8 cellular contexts compared by ENCODE assay signal in the genomic region with DNA sequence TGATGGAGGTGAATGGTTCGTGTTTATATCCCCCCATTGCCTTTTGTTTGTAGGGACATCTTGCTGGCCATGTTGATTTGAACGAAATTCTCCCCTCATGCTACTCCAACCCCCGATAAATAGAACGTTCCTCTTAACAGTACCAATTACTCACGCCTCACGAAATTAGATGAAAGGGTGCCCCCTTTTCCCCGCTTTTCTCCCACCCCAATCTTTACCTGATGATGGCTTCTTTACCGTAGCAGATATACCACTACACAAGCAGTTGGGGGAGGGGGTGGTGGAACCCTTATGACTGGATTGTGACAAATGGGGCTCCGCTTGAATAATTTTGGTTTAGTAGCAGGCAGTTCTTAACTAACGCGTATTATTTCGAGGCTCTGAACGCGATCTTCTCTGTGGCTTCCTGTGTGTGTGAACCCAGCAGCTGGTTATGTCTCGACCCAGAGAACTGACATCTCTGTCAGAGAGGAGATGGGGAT. TPM values are rescaled to one million over a fixed set of nuclear protein-coding genes. Genes with fewer than 3 reads are reported as not detected.
DNase-seq lines count a peak whose midpoint lies in the region; ATAC-seq, FAIRE-seq and TF ChIP-seq lines count a peak whose summit lies in the region.

No MANE protein-coding gene starts in this region.

- WGBS in esophagus, 2 donors, result 0 to 1% methylated on average over 15 of the region's 15 CpGs

- no peaks in the 10 kb centered on the region for H3K9me3 Mint-ChIP-seq in naive thymus-derived CD8-positive, alpha-beta T cell

- ATAC-seq in HG02763 (IDR thresholded peaks at IDR 0.05; ENCODE audit: unreplicated experiment) (peak; percentile 27), GM18511 (IDR thresholded peaks at IDR 0.05; ENCODE audit: unreplicated experiment) (no peak)
- peak; percentile 49 to 61 for ATAC-seq in naive thymus-derived CD8-positive, alpha-beta T cell

- H3K4me3 Mint-ChIP-seq in naive thymus-derived CD8-positive, alpha-beta T cell, result peak overlapping the region; percentile 87 to 99 (median 94)

- POLR2A ChIA-PET in naive thymus-derived CD8-positive, alpha-beta T cell (lab: Charles Lee), result interaction anchor here (0.6 to 2.9 kb wide), 14 partner anchors 10 to 1105 kb away, joined by 3 to 22 read pairs (median 4); partner anchors contain the start of genes CLN6, FEM1B and GLCE

- H3K36me3 Mint-ChIP-seq in naive thymus-derived CD8-positive, alpha-beta T cell, result peaks cover 0 to 9% (median 0%) of the 10 kb centered on the region in 3 donors

- H3K4me3 ChIP-seq in esophagus (ENCODE audit: low read depth in 1 of 2, low read length in 2 of 2), result peak overlapping the region; percentile 79 to 91

- FAIRE-seq in GM12891 (lab: Jason Lieb, UNC), result peak; percentile 85

- no peaks in the 10 kb centered on the region for H3K36me3 ChIP-seq in esophagus (ENCODE audit: control insufficient read depth in 2 of 2, insufficient read depth in 2 of 2, low read length in 1 of 2)

- peaks cover 0 to 9% (median 2%) of the 10 kb centered on the region in 5 donors for H3K27me3 Mint-ChIP-seq in naive thymus-derived CD8-positive, alpha-beta T cell

- no peaks in the 10 kb centered on the region for H3K27me3 ChIP-seq in esophagus (ENCODE audit: control insufficient read depth in 1 of 2, insufficient read depth in 2 of 2, low read length in 2 of 2)

- peak overlapping the region; percentile 66 to 92 for H3K27ac ChIP-seq in esophagus (ENCODE audit: low read depth in 2 of 2, low read length in 1 of 2)

- H3K4me1 Mint-ChIP-seq in naive thymus-derived CD8-positive, alpha-beta T cell, result peaks cover 14 to 54% (median 45%) of the 10 kb centered on the region in 4 donors

- no peaks in the 10 kb centered on the region for H3K4me1 ChIP-seq in esophagus (ENCODE audit: control insufficient read depth in 2 of 2, insufficient read depth in 2 of 2, low read length in 1 of 2)

- TF ChIP-seq POLR2A in GM12891 (IDR thresholded peaks at IDR 0.05; ENCODE audit: low read depth, low read length), result peak; percentile 72

- no peaks in the 10 kb centered on the region for H3K9me3 ChIP-seq in esophagus (ENCODE audit: control insufficient read depth in 2 of 2, insufficient read depth in 1 of 2, low read depth in 1 of 2, low read length in 1 of 2)

- DNase-seq in GM12891 (ENCODE audit: insufficient read length, low spot score) (peak; percentile 34), NCI-H748 treated with DMSO at 0.1 percent for 48 hours (lab: John Stamatoyannopoulos, UW) (peak; percentile 12)
- peak; percentile 66 for DNase-seq in activated CD8-positive, alpha-beta memory T cell treated with anti-CD3 and anti-CD28 coated beads, Interleukin-2, amount 50 U/mL, for 4 hours
- peak; percentile 25 to 78 (median 58) for DNase-seq in naive thymus-derived CD8-positive, alpha-beta T cell
- DNase-seq in stimulated activated naive CD4-positive, alpha-beta T cell treated with Interleukin-2 at 50 U/mL for 16 hours (lab: John Stamatoyannopoulos, UW), result peak; percentile 67

- H3K27ac Mint-ChIP-seq in naive thymus-derived CD8-positive, alpha-beta T cell, result peak overlapping the region; percentile 85 to 96 (median 94)

TF ChIP-seq in GM12891, 5 proteins besides CTCF, POLR2A, EP300 and RAD21:
- TF ChIP-seq POU2F2 (IDR thresholded peaks at IDR 0.05; ENCODE audit: low read depth, low read length) (peak; percentile 54; the same call in 1 of the 2 replicates), TAF1 (IDR thresholded peaks at IDR 0.05; ENCODE audit: low read depth, low read length) (peak; percentile 59), SPI1 (IDR thresholded peaks at IDR 0.05; ENCODE audit: low read depth, low read length) (no peak), POLR2AphosphoS5 (IDR thresholded peaks at IDR 0.05; ENCODE audit: low read depth, low read length) (peak; percentile 81), PAX5 (IDR thresholded peaks at IDR 0.05; ENCODE audit: insufficient read depth, low read length, severe bottlenecking) (peak; percentile 97)

RNA-seq across cellular contexts. Expression of gene PIAS1, which starts 1.1 kb away (rescaled TPM):
- 23.0 TPM for polyA plus RNA-seq in GM12891 (2012; ENCODE audit: low read depth, missing spikeins)
- 10 to 100 TPM; 10.6 to 13.9 TPM for polyA plus RNA-seq in esophagus
- total RNA-seq in naive thymus-derived CD8-positive, alpha-beta T cell, result 10 to 100 TPM; 90.0 to 94.1 TPM
- 100 to 1,000 TPM; 120 to 149 (median 138) TPM for polyA plus RNA-seq in naive thymus-derived CD8-positive, alpha-beta T cell

Comparison
In these comparisons a context has a peak if more than half of its experiments do, and no peak if none do; other contexts are left out.
1. DNase-seq: peak in every context shown above with its lines; median percentile 67 in stimulated activated naive CD4-positive, alpha-beta T cell treated with Interleukin-2 at 50 U/mL for 16 hours; 66 in activated CD8-positive, alpha-beta memory T cell treated with anti-CD3 and anti-CD28 coated beads, Interleukin-2, amount 50 U/mL, for 4 hours; 58 in naive thymus-derived CD8-positive, alpha-beta T cell; 34 in GM12891; 12 in NCI-H748 treated with DMSO at 0.1 percent for 48 hours.
2. RNA of gene PIAS1, which starts 1.1 kb away (polyA plus RNA-seq): 120 to 149 TPM in naive thymus-derived CD8-positive, alpha-beta T cell; 10.6 to 13.9 TPM in esophagus; every median in the first group is over 4 times any median in the second.